Comparison of ENCODE assay signal across 1 cellular context in the genomic region with DNA sequence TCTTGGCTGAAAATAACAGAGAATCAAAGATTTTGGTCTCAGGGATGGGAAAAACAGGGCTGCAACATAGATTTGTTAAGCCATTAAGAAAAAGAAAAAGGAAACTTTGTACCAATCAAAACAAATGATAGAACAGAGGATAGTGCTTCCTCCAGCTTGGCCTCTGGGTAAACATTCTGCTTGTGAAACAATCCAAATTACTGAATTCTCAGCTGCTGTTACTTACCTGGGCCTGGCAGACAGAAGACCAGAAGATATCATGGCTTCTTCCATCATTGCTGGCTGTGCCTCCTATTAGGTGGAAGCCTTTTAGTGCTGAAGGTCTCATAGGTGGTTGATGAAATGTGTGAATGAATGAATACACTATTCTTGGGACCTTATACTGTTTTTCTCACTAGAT.
TF ChIP-seq lines count a peak whose summit lies in the region.

No MANE protein-coding gene starts in this region.

TF ChIP-seq in HCT116, 20 proteins besides CTCF, POLR2A, EP300 and RAD21:
- TF ChIP-seq TCF7L2 (IDR thresholded peaks at IDR 0.05; ENCODE audit: borderline replicate concordance, extremely low read depth, insufficient read depth, insufficient read length) (no peak), FOSL1 (IDR thresholded peaks at IDR 0.05; ENCODE audit: low read depth) (no peak), ELF1 (IDR thresholded peaks at IDR 0.05; ENCODE audit: borderline replicate concordance, low read depth) (no peak), EZH2 (IDR thresholded peaks at IDR 0.05) (no peak), ZFX (IDR thresholded peaks at IDR 0.05) (no peak), ZNF274 (IDR thresholded peaks at IDR 0.05; ENCODE audit: low read depth, low read length) (no peak), YY1 (IDR thresholded peaks at IDR 0.05; ENCODE audit: extremely low read depth, insufficient replicate concordance, low read depth, low read length) (no peak), POLR2AphosphoS5 (IDR thresholded peaks at IDR 0.05; ENCODE audit: low read depth, low read length) (no peak), SRF (IDR thresholded peaks at IDR 0.05; ENCODE audit: low read depth) (no peak), EZH2phosphoT487 (IDR thresholded peaks at IDR 0.05; ENCODE audit: borderline replicate concordance) (no peak), JUND (IDR thresholded peaks at IDR 0.05) (no peak), CBX3 (IDR thresholded peaks at IDR 0.05; ENCODE audit: low read depth) (no peak), EGR1 (IDR thresholded peaks at IDR 0.05; ENCODE audit: low read depth) (no peak), SIN3A (IDR thresholded peaks at IDR 0.05; ENCODE audit: low read depth) (no peak), SP1 (IDR thresholded peaks at IDR 0.05; ENCODE audit: low read depth) (no peak), CEBPB (IDR thresholded peaks at IDR 0.05; ENCODE audit: low read depth) (no peak)
- TF ChIP-seq, protein P1, sequence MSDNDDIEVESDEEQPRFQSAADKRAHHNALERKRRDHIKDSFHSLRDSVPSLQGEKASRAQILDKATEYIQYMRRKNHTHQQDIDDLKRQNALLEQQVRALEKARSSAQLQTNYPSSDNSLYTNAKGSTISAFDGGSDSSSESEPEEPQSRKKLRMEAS (IDR thresholded peaks at IDR 0.05): no peak
- TF ChIP-seq, protein P2, sequence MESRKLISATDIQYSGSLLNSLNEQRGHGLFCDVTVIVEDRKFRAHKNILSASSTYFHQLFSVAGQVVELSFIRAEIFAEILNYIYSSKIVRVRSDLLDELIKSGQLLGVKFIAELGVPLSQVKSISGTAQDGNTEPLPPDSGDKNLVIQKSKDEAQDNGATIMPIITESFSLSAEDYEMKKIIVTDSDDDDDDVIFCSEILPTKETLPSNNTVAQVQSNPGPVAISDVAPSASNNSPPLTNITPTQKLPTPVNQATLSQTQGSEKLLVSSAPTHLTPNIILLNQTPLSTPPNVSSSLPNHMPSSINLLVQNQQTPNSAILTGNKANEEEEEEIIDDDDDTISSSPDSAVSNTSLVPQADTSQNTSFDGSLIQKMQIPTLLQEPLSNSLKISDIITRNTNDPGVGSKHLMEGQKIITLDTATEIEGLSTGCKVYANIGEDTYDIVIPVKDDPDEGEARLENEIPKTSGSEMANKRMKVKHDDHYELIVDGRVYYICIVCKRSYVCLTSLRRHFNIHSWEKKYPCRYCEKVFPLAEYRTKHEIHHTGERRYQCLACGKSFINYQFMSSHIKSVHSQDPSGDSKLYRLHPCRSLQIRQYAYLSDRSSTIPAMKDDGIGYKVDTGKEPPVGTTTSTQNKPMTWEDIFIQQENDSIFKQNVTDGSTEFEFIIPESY (IDR thresholded peaks at IDR 0.05; ENCODE audit: extremely low read depth, insufficient replicate concordance, low read length): no peak
- TF ChIP-seq, protein P3, sequence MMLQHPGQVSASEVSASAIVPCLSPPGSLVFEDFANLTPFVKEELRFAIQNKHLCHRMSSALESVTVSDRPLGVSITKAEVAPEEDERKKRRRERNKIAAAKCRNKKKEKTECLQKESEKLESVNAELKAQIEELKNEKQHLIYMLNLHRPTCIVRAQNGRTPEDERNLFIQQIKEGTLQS (IDR thresholded peaks at IDR 0.05): no peak
- TF ChIP-seq, protein P4, sequence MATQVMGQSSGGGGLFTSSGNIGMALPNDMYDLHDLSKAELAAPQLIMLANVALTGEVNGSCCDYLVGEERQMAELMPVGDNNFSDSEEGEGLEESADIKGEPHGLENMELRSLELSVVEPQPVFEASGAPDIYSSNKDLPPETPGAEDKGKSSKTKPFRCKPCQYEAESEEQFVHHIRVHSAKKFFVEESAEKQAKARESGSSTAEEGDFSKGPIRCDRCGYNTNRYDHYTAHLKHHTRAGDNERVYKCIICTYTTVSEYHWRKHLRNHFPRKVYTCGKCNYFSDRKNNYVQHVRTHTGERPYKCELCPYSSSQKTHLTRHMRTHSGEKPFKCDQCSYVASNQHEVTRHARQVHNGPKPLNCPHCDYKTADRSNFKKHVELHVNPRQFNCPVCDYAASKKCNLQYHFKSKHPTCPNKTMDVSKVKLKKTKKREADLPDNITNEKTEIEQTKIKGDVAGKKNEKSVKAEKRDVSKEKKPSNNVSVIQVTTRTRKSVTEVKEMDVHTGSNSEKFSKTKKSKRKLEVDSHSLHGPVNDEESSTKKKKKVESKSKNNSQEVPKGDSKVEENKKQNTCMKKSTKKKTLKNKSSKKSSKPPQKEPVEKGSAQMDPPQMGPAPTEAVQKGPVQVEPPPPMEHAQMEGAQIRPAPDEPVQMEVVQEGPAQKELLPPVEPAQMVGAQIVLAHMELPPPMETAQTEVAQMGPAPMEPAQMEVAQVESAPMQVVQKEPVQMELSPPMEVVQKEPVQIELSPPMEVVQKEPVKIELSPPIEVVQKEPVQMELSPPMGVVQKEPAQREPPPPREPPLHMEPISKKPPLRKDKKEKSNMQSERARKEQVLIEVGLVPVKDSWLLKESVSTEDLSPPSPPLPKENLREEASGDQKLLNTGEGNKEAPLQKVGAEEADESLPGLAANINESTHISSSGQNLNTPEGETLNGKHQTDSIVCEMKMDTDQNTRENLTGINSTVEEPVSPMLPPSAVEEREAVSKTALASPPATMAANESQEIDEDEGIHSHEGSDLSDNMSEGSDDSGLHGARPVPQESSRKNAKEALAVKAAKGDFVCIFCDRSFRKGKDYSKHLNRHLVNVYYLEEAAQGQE (IDR thresholded peaks at IDR 0.05; ENCODE audit: low read depth): no peak
